In genomic region chr13:94414141-94414540, GRCh38 we compare ENCODE assay signal across 1 cellular context.
TF ChIP-seq lines count a peak whose summit lies in the region.

No MANE protein-coding gene starts in this region.

TF ChIP-seq in HepG2, 621 proteins besides CTCF, POLR2A, EP300 and RAD21 (continued from another document):
- no peak for TF ChIP-seq ZNF646 (CRISPR knock-in tag; IDR thresholded peaks at IDR 0.05)
- no peak for TF ChIP-seq RBM22 (optimal IDR thresholded peaks at IDR 0.05; ENCODE audit: low read length)
- TF ChIP-seq CC2D1A (CRISPR knock-in tag; IDR thresholded peaks at IDR 0.05) = no peak
- peak; percentile 84 for TF ChIP-seq MAFF (IDR thresholded peaks at IDR 0.05; ENCODE audit: low read depth, low read length)
